In genomic region chr2:210663574-210663973, GRCh38 we compare ENCODE assay signal across 9 cellular contexts.
A peak's percentile ranks its signal among the peaks of the same experiment; 100 is the strongest.
DNase-seq lines count a peak whose midpoint lies in the region; ATAC-seq and TF ChIP-seq lines count a peak whose summit lies in the region.
"Had no signal": no experiment of that assay in that cellular context is flagged by ENCODE, and none has a peak within 500 bp of the region (broad histone marks: within the 10 kb centered on the region; RNA-seq: fewer than 3 reads in every experiment).

No MANE protein-coding gene starts in this region.

- POLR2A ChIA-PET in activated CD8-positive, alpha-beta T cell treated with anti-CD3 and anti-CD28 coated beads, Interleukin-2, amount 10 ng/mL, durations not matched to agents 7 days and 5 days (lab: Charles Lee), result no interaction called here

- H3K27me3 Mint-ChIP-seq in activated CD8-positive, alpha-beta T cell treated with anti-CD3 and anti-CD28 coated beads, Interleukin-2, amount 10 ng/mL, durations not matched to agents 7 days and 5 days (ENCODE audit: low read depth), result no peaks in the 10 kb centered on the region

- DNase-seq in NCI-H1417 (lab: John Stamatoyannopoulos, UW) (peak in 2 of 3 experiments; percentile 6 to 45), NCI-H1417 treated with DMSO at 0.1 percent for 48 hours (lab: John Stamatoyannopoulos, UW) (no peak), NCI-H524 (lab: John Stamatoyannopoulos, UW) (peak; percentile 8 to 57), epithelial cell of proximal tubule (ENCODE audit: low read depth) (peak; percentile 13), renal cortical epithelial cell (ENCODE audit: low read depth) (peak; percentile 55)
- DNase-seq in activated CD8-positive, alpha-beta T cell treated with anti-CD3 and anti-CD28 coated beads, Interleukin-2, amount 10 ng/mL, durations not matched to agents 7 days and 5 days, result no peak
- no peak for DNase-seq in stimulated activated CD8-positive, alpha-beta memory T cell treated with anti-CD3 and anti-CD28 coated beads, Interleukin-4, amount 100 ng/mL, for 48 hours
- DNase-seq: activated CD4-positive, alpha-beta T cell treated with anti-CD3 and anti-CD28 coated beads for 4 hours had no signal

- H3K4me3 Mint-ChIP-seq in activated CD8-positive, alpha-beta T cell treated with anti-CD3 and anti-CD28 coated beads, Interleukin-2, amount 10 ng/mL, durations not matched to agents 7 days and 5 days, result no peak overlapping the region

- peak; percentile 54 for TF ChIP-seq CTCF in epithelial cell of proximal tubule (conservative IDR thresholded peaks at IDR 0.05; ENCODE audit: low read depth, low read length)

- no peaks in the 10 kb centered on the region for H3K4me1 Mint-ChIP-seq in activated CD8-positive, alpha-beta T cell treated with anti-CD3 and anti-CD28 coated beads, Interleukin-2, amount 10 ng/mL, durations not matched to agents 7 days and 5 days (ENCODE audit: low read depth)

- no peak overlapping the region for H3K27ac Mint-ChIP-seq in activated CD8-positive, alpha-beta T cell treated with anti-CD3 and anti-CD28 coated beads, Interleukin-2, amount 10 ng/mL, durations not matched to agents 7 days and 5 days

- H3K9me3 Mint-ChIP-seq in activated CD8-positive, alpha-beta T cell treated with anti-CD3 and anti-CD28 coated beads, Interleukin-2, amount 10 ng/mL, durations not matched to agents 7 days and 5 days (ENCODE audit: insufficient read depth), result no peaks in the 10 kb centered on the region

- H3K4me3 ChIP-seq in epithelial cell of proximal tubule (ENCODE audit: low read depth, low read length), result no peak overlapping the region

- no peak for ATAC-seq in activated CD8-positive, alpha-beta T cell treated with anti-CD3 and anti-CD28 coated beads, Interleukin-2, amount 10 ng/mL, durations not matched to agents 7 days and 5 days
- ATAC-seq in HG03520 (IDR thresholded peaks at IDR 0.05; ENCODE audit: unreplicated experiment), result no peak

- CTCF ChIA-PET in activated CD8-positive, alpha-beta T cell treated with anti-CD3 and anti-CD28 coated beads, Interleukin-2, amount 10 ng/mL, durations not matched to agents 7 days and 5 days (lab: Charles Lee), result no interaction called here

- no peaks in the 10 kb centered on the region for H3K36me3 Mint-ChIP-seq in activated CD8-positive, alpha-beta T cell treated with anti-CD3 and anti-CD28 coated beads, Interleukin-2, amount 10 ng/mL, durations not matched to agents 7 days and 5 days (ENCODE audit: low read depth)

Comparison
In these comparisons a context has a peak if more than half of its experiments do, and no peak if none do; other contexts are left out.
1. DNase-seq: peak in NCI-H1417 (2 of 3), NCI-H524 (2 of 2), epithelial cell of proximal tubule (single experiment) and renal cortical epithelial cell (single experiment); none in NCI-H1417 treated with DMSO at 0.1 percent for 48 hours (single experiment), activated CD8-positive, alpha-beta T cell treated with anti-CD3 and anti-CD28 coated beads, Interleukin-2, amount 10 ng/mL, durations not matched to agents 7 days and 5 days (single experiment) and stimulated activated CD8-positive, alpha-beta memory T cell treated with anti-CD3 and anti-CD28 coated beads, Interleukin-4, amount 100 ng/mL, for 48 hours (single experiment).